ENCODE assay signal across 39 cellular contexts in genomic region chr15:88756926-88757325, GRCh38. TPM values are rescaled to one million over a fixed set of nuclear protein-coding genes. Genes with fewer than 3 reads are reported as not detected.
"Had no signal": no experiment of that assay in that cellular context is flagged by ENCODE, and none has a peak within 500 bp of the region (broad histone marks: within the 10 kb centered on the region; RNA-seq: fewer than 3 reads in every experiment).

No MANE protein-coding gene starts in this region.

- H3K4me3 Mint-ChIP-seq: activated B cell treated with CpG ODN at 0.5 μM for 24 hours; activated CD4-positive, alpha-beta memory T cell treated with anti-CD3 and anti-CD28 coated beads, Interleukin-2, amount 10 ng/mL, durations not matched to agents 7 days and 5 days; activated CD4-positive, alpha-beta T cell treated with anti-CD3 and anti-CD28 coated beads for 36 hours; activated CD4-positive, alpha-beta T cell treated with anti-CD3 and anti-CD28 coated beads, Interleukin-2, amount 10 ng/mL, durations not matched to agents 7 days and 5 days; activated naive CD4-positive, alpha-beta T cell treated with anti-CD3 and anti-CD28 coated beads for 36 hours; activated naive CD8-positive, alpha-beta T cell treated with anti-CD3 and anti-CD28 coated beads for 36 hours; activated T-cell treated with anti-CD3 and anti-CD28 coated beads, Interleukin-2, amount 50 U/mL, for 4 hours; activated T-cell treated with anti-CD3 and anti-CD28 coated beads, Interleukin-2, amount 50 U/mL, for 72 hours; activated T-helper 1 cell treated with anti-CD3 and anti-CD28 coated beads, Interleukin-12 subunit alpha, Interleukin-12 subunit beta, Interleukin-2, Interleukin-4 antibody, amounts not matched to agents 30 ng/mL and 10 ng/mL and 1 ng/mL, durations not matched to agents 14 hours and 24 hours and 36 hours; activated T-helper 17 cell treated with anti-CD3 and anti-CD28 coated beads, Interleukin-2, amount 50 U/mL, for 72 hours; central memory CD8-positive, alpha-beta T cell; T-helper 1 cell treated with Interleukin-12 subunit alpha and Interleukin-12 subunit beta and Interleukin-4 antibody, amounts not matched to agents 30 μg/mL and 1 μg/mL, for 36 hours; T-helper 2 cell treated with Interferon-gamma antibody and Interleukin-4, amounts not matched to agents 5 μg/mL and 100 μg/mL, for 36 hours had no signal

- H3K27me3 ChIP-seq: adrenal gland, body of pancreas, brain microvascular endothelial cell, breast epithelium, cardiac muscle cell had no signal

- H3K9me3 Mint-ChIP-seq: activated B cell treated with CpG ODN at 0.5 μM for 24 hours; activated CD4-positive, alpha-beta memory T cell treated with anti-CD3 and anti-CD28 coated beads, Interleukin-2, amount 10 ng/mL, durations not matched to agents 7 days and 5 days; activated CD4-positive, alpha-beta T cell treated with anti-CD3 and anti-CD28 coated beads, Interleukin-2, amount 10 ng/mL, durations not matched to agents 7 days and 5 days; activated naive CD4-positive, alpha-beta T cell treated with anti-CD3 and anti-CD28 coated beads for 36 hours; activated naive CD4-positive, alpha-beta T cell treated with anti-CD3 and anti-CD28 coated beads, Interleukin-2, amount 50 U/mL, for 72 hours; activated naive CD8-positive, alpha-beta T cell treated with anti-CD3 and anti-CD28 coated beads for 36 hours; activated T-cell treated with anti-CD3 and anti-CD28 coated beads, Interleukin-2, amount 50 U/mL, for 4 hours; activated T-cell treated with anti-CD3 and anti-CD28 coated beads, Interleukin-2, amount 50 U/mL, for 72 hours; activated T-helper 1 cell treated with anti-CD3 and anti-CD28 coated beads, Interleukin-12 subunit alpha, Interleukin-12 subunit beta, Interleukin-2, Interleukin-4 antibody, amounts not matched to agents 30 ng/mL and 10 ng/mL and 1 ng/mL, durations not matched to agents 14 hours and 24 hours and 36 hours; activated T-helper 17 cell treated with anti-CD3 and anti-CD28 coated beads, Interleukin-2, amount 50 U/mL, for 72 hours; central memory CD8-positive, alpha-beta T cell; T-helper 1 cell treated with Interleukin-12 subunit alpha and Interleukin-12 subunit beta and Interleukin-4 antibody, amounts not matched to agents 30 μg/mL and 1 μg/mL, for 36 hours; T-helper 2 cell treated with Interferon-gamma antibody and Interleukin-4, amounts not matched to agents 5 μg/mL and 100 μg/mL, for 36 hours had no signal

- H3K9me3 ChIP-seq: adrenal gland, body of pancreas, breast epithelium had no signal

- ATAC-seq: activated CD4-positive, alpha-beta T cell treated with anti-CD3 and anti-CD28 coated beads for 36 hours; activated naive CD4-positive, alpha-beta T cell treated with anti-CD3 and anti-CD28 coated beads, Interleukin-2, amount 50 U/mL, for 72 hours; activated T-cell treated with anti-CD3 and anti-CD28 coated beads, Interleukin-2, amount 50 U/mL, for 4 hours; activated T-helper 17 cell treated with anti-CD3 and anti-CD28 coated beads, Interleukin-2, amount 50 U/mL, for 72 hours; body of pancreas had no signal

- H3K27ac ChIP-seq: adrenal gland, body of pancreas, brain microvascular endothelial cell, breast epithelium, cardiac muscle cell, VCaP had no signal

- DNase-seq: activated B cell treated with CpG ODN at 0.5 μM for 24 hours; activated CD4-positive, alpha-beta memory T cell treated with anti-CD3 and anti-CD28 coated beads, Interleukin-2, amount 10 ng/mL, durations not matched to agents 7 days and 5 days; activated CD4-positive, alpha-beta T cell treated with anti-CD3 and anti-CD28 coated beads for 1 hour; activated CD4-positive, alpha-beta T cell treated with anti-CD3 and anti-CD28 coated beads for 36 hours; activated CD4-positive, alpha-beta T cell treated with anti-CD3 and anti-CD28 coated beads for 48 hours; activated CD4-positive, alpha-beta T cell treated with anti-CD3 and anti-CD28 coated beads, Interleukin-2, amount 10 ng/mL, durations not matched to agents 7 days and 5 days; activated CD4-positive, alpha-beta T cell treated with anti-CD3 and anti-CD28 coated beads, Interleukin-2, amount 50 U/mL, for 48 hours; activated CD8-positive, alpha-beta memory T cell treated with anti-CD3 and anti-CD28 coated beads, Interleukin-2, amount 50 U/mL, for 4 hours; activated effector memory CD4-positive, alpha-beta T cell treated with anti-CD3 and anti-CD28 coated beads, Interleukin-2, amount 50 U/mL, for 16 hours; activated gamma-delta T cell treated with Interleukin-2 at 50 U/mL for 16 hours; activated naive CD4-positive, alpha-beta T cell; activated naive CD4-positive, alpha-beta T cell treated with anti-CD3 and anti-CD28 coated beads for 36 hours; activated naive CD4-positive, alpha-beta T cell treated with anti-CD3 and anti-CD28 coated beads, Interleukin-2, amount 50 U/mL, for 16 hours; activated naive CD8-positive, alpha-beta T cell treated with anti-CD3 and anti-CD28 coated beads for 36 hours; activated T-cell treated with anti-CD3 and anti-CD28 coated beads for 4 hours; activated T-cell treated with anti-CD3 and anti-CD28 coated beads, Interleukin-2, amount 50 U/mL, for 1 hour; activated T-cell treated with anti-CD3 and anti-CD28 coated beads, Interleukin-2, amount 50 U/mL, for 4 hours; activated T-cell treated with anti-CD3 and anti-CD28 coated beads, Interleukin-2, amount 50 U/mL, for 72 hours; adrenal gland; amniotic stem cell; aorta; body of pancreas; brain microvascular endothelial cell; caudate nucleus; cerebellar nuclear complex; T-helper 2 cell; T-helper 9 cell had no signal

- FAIRE-seq: astrocyte, TTC549 had no signal

- H3K4me1 ChIP-seq: adrenal gland, body of pancreas, breast epithelium had no signal

- H3K4me3 ChIP-seq: adrenal gland, body of pancreas, breast epithelium, cardiac muscle cell had no signal

- H3K4me1 Mint-ChIP-seq: activated CD4-positive, alpha-beta memory T cell treated with anti-CD3 and anti-CD28 coated beads, Interleukin-2, amount 10 ng/mL, durations not matched to agents 7 days and 5 days; activated CD4-positive, alpha-beta T cell treated with anti-CD3 and anti-CD28 coated beads for 36 hours; activated CD4-positive, alpha-beta T cell treated with anti-CD3 and anti-CD28 coated beads, Interleukin-2, amount 10 ng/mL, durations not matched to agents 7 days and 5 days; activated naive CD8-positive, alpha-beta T cell treated with anti-CD3 and anti-CD28 coated beads for 36 hours; activated T-helper 17 cell treated with anti-CD3 and anti-CD28 coated beads, Interleukin-2, amount 50 U/mL, for 72 hours; central memory CD8-positive, alpha-beta T cell had no signal

- H3K36me3 ChIP-seq: adrenal gland, brain microvascular endothelial cell, breast epithelium, cardiac muscle cell had no signal

- H3K27ac Mint-ChIP-seq: activated B cell treated with CpG ODN at 0.5 μM for 24 hours; activated CD4-positive, alpha-beta memory T cell treated with anti-CD3 and anti-CD28 coated beads, Interleukin-2, amount 10 ng/mL, durations not matched to agents 7 days and 5 days; activated CD4-positive, alpha-beta T cell treated with anti-CD3 and anti-CD28 coated beads for 36 hours; activated CD4-positive, alpha-beta T cell treated with anti-CD3 and anti-CD28 coated beads, Interleukin-2, amount 10 ng/mL, durations not matched to agents 7 days and 5 days; activated naive CD4-positive, alpha-beta T cell treated with anti-CD3 and anti-CD28 coated beads for 36 hours; activated naive CD4-positive, alpha-beta T cell treated with anti-CD3 and anti-CD28 coated beads, Interleukin-2, amount 50 U/mL, for 72 hours; activated naive CD8-positive, alpha-beta T cell treated with anti-CD3 and anti-CD28 coated beads for 36 hours; activated T-cell treated with anti-CD3 and anti-CD28 coated beads, Interleukin-2, amount 50 U/mL, for 72 hours; activated T-helper 1 cell treated with anti-CD3 and anti-CD28 coated beads, Interleukin-12 subunit alpha, Interleukin-12 subunit beta, Interleukin-2, Interleukin-4 antibody, amounts not matched to agents 30 ng/mL and 10 ng/mL and 1 ng/mL, durations not matched to agents 14 hours and 24 hours and 36 hours; activated T-helper 17 cell treated with anti-CD3 and anti-CD28 coated beads, Interleukin-2, amount 50 U/mL, for 72 hours; T-helper 1 cell treated with Interleukin-12 subunit alpha and Interleukin-12 subunit beta and Interleukin-4 antibody, amounts not matched to agents 30 μg/mL and 1 μg/mL, for 36 hours; T-helper 2 cell treated with Interferon-gamma antibody and Interleukin-4, amounts not matched to agents 5 μg/mL and 100 μg/mL, for 36 hours had no signal

- H3K36me3 Mint-ChIP-seq: activated naive CD4-positive, alpha-beta T cell treated with anti-CD3 and anti-CD28 coated beads, Interleukin-2, amount 50 U/mL, for 72 hours; activated naive CD8-positive, alpha-beta T cell treated with anti-CD3 and anti-CD28 coated beads for 36 hours had no signal

RNA-seq across cellular contexts. Expression of gene ACAN, which starts 46.3 kb away (rescaled TPM):
- total RNA-seq: activated B cell treated with CpG ODN at 0.5 μM for 24 hours; activated CD4-positive, alpha-beta memory T cell treated with anti-CD3 and anti-CD28 coated beads, Interleukin-2, amount 10 ng/mL, durations not matched to agents 7 days and 5 days; activated CD4-positive, alpha-beta T cell treated with anti-CD3 and anti-CD28 coated beads for 36 hours; activated CD4-positive, alpha-beta T cell treated with anti-CD3 and anti-CD28 coated beads, Interleukin-2, amount 10 ng/mL, durations not matched to agents 7 days and 5 days; activated CD8-positive, alpha-beta memory T cell treated with anti-CD3 and anti-CD28 coated beads for 36 hours; activated naive CD4-positive, alpha-beta T cell treated with anti-CD3 and anti-CD28 coated beads for 36 hours; activated naive CD4-positive, alpha-beta T cell treated with anti-CD3 and anti-CD28 coated beads, Interleukin-2, amount 50 U/mL, for 72 hours; activated naive CD8-positive, alpha-beta T cell treated with anti-CD3 and anti-CD28 coated beads for 36 hours; activated T-cell treated with anti-CD3 and anti-CD28 coated beads, Interleukin-2, amount 50 U/mL, for 4 hours; activated T-cell treated with anti-CD3 and anti-CD28 coated beads, Interleukin-2, amount 50 U/mL, for 72 hours; activated T-helper 1 cell treated with anti-CD3 and anti-CD28 coated beads, Interleukin-12 subunit alpha, Interleukin-12 subunit beta, Interleukin-2, Interleukin-4 antibody, amounts not matched to agents 30 ng/mL and 10 ng/mL and 1 ng/mL, durations not matched to agents 14 hours and 24 hours and 36 hours; activated T-helper 17 cell treated with anti-CD3 and anti-CD28 coated beads, Interleukin-2, amount 50 U/mL, for 72 hours had no signal
